ENCODE assay signal across 14 cellular contexts in the genomic region with DNA sequence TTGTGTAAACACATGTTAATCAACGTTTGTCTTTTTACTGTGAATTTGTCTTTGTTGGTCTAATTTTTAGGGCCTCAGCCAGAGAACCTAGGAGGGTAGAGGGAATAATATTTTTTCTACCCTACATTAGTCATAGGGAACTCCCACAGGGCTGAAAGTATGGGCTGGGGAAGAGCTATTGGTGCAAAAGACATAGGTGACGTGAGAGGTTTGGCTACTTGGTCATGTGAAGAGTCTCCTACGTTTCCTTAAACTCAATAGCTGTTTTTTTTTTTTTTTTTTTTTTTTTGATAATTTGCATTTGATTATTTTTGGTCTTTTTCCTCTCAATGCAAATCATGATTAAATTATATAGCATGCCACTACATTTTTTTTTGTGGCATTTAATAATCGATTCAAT. TPM values are rescaled to one million over a fixed set of nuclear protein-coding genes. Genes with fewer than 3 reads are reported as not detected.
DNase-seq lines count a peak whose midpoint lies in the region; ATAC-seq, FAIRE-seq and TF ChIP-seq lines count a peak whose summit lies in the region.
"Had no signal": no experiment of that assay in that cellular context is flagged by ENCODE, and none has a peak within 500 bp of the region (broad histone marks: within the 10 kb centered on the region; RNA-seq: fewer than 3 reads in every experiment).

No MANE protein-coding gene starts in this region.

- peak; percentile 53 for ATAC-seq in GM21381 (IDR thresholded peaks at IDR 0.05; ENCODE audit: unreplicated experiment)
- ATAC-seq in HG03108 (IDR thresholded peaks at IDR 0.05; ENCODE audit: unreplicated experiment): peak; percentile 43
- no peak for ATAC-seq in Right ventricle myocardium inferior
- ATAC-seq: psoas muscle had no signal

- in situ Hi-C loops in astrocyte of the spinal cord (cut with HindIII; ENCODE audit: low sequenced_read_pairs): no loop called here

- no peak for TF ChIP-seq CTCF in astrocyte of the spinal cord (IDR thresholded peaks at IDR 0.05; ENCODE audit: low read depth, low read length)

- no peak for TF ChIP-seq POLR2A in GM12891 (IDR thresholded peaks at IDR 0.05; ENCODE audit: low read depth, low read length)

- DNase-seq in GM12891 (ENCODE audit: insufficient read length, low spot score) (no peak), astrocyte of the spinal cord (ENCODE audit: low read depth, low spot score) (peak; percentile 41), hippocampal formation (lab: John Stamatoyannopoulos, UW) (no peak), Right ventricle myocardium inferior (ENCODE audit: missing footprints) (no peak), NCI-H2227 treated with DMSO at 0.1 percent for 48 hours (lab: John Stamatoyannopoulos, UW) (no peak)
- no peak for DNase-seq in stimulated activated CD4-positive, alpha-beta T cell treated with anti-CD3 and anti-CD28 coated beads, Interleukin-2, amount 100 ng/mL, for 24 hours
- DNase-seq: NCI-H146, psoas muscle had no signal

- intact Hi-C loops in Right ventricle myocardium inferior (cut with DNase I): no loop called here

- H3K4me3 ChIP-seq in astrocyte of the spinal cord (ENCODE audit: low read depth, low read length): no peak overlapping the region
- H3K4me3 ChIP-seq: psoas muscle, SK-N-MC had no signal

- FAIRE-seq in GM12891 (lab: Jason Lieb, UNC): no peak
- FAIRE-seq: H1, islet of Langerhans had no signal

TF ChIP-seq in GM12891, 5 proteins besides CTCF, POLR2A, EP300 and RAD21:
- TF ChIP-seq SPI1 (IDR thresholded peaks at IDR 0.05; ENCODE audit: low read depth, low read length) (peak; percentile 38; the same call in 1 of the 2 replicates), POU2F2 (IDR thresholded peaks at IDR 0.05; ENCODE audit: low read depth, low read length) (no peak)

RNA-seq across cellular contexts. Expression of gene MMP7, which starts 15.9 kb away (rescaled TPM):
- polyA plus RNA-seq in GM12891 (2012; ENCODE audit: low read depth, missing spikeins): 14.5 TPM
- total RNA-seq in Right ventricle myocardium inferior: not detected
- total RNA-seq: H1, psoas muscle had no signal
- polyA plus RNA-seq: CD14-positive monocyte, H1 had no signal
